ENCODE assay signal across 17 cellular contexts in the genomic region with DNA sequence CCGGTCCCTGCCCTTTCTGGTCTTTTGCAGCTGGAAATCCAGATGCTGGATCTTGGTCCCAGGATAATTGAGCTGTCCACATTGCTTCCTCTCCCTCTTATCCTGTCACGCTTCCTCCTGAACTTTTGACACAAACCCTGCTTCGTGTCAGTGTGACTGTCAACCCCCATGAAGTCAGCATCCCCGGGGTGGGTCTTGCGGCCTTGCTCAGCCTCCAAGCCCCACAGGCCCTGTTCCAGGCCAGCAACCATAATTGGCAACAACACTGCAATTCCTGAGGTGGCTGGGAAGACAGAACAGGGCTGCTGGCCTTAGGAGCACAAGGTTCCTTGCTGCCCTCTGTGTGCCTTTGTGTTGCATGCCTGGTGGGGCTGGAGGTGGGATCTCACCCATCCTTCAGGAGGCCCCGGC.
"Had no signal": no experiment of that assay in that cellular context is flagged by ENCODE, and none has a peak within 500 bp of the region (broad histone marks: within the 10 kb centered on the region; RNA-seq: fewer than 3 reads in every experiment).

No MANE protein-coding gene starts in this region.

- ATAC-seq: activated CD8-positive, alpha-beta T cell treated with anti-CD3 and anti-CD28 coated beads for 36 hours; lower lobe of right lung; naive thymus-derived CD4-positive, alpha-beta T cell; T-cell had no signal

- DNase-seq: activated CD4-positive, alpha-beta T cell treated with anti-CD3 and anti-CD28 coated beads for 4 hours; activated CD8-positive, alpha-beta memory T cell treated with anti-CD3 and anti-CD28 coated beads, Interleukin-2, amount 50 U/mL, for 48 hours; activated CD8-positive, alpha-beta T cell treated with anti-CD3 and anti-CD28 coated beads for 36 hours; activated naive CD4-positive, alpha-beta T cell treated with anti-CD3 and anti-CD28 coated beads for 36 hours; effector CD4-positive, alpha-beta T cell; kidney; lower lobe of right lung; naive thymus-derived CD4-positive, alpha-beta T cell; posterior cingulate gyrus; stimulated activated naive CD4-positive, alpha-beta T cell treated with Interleukin-2 at 50 U/mL for 16 hours; T-cell; T1000; trophoblast cell; WERI-Rb-1 had no signal

- H3K9me3 ChIP-seq: gastrocnemius medialis, lower lobe of right lung, sigmoid colon had no signal

- H3K27ac ChIP-seq: gastrocnemius medialis, lower lobe of right lung, sigmoid colon, WERI-Rb-1 had no signal

- FAIRE-seq: astrocyte, kidney had no signal

- H3K4me3 ChIP-seq: gastrocnemius medialis, lower lobe of right lung, sigmoid colon had no signal

- H3K36me3 ChIP-seq: gastrocnemius medialis, lower lobe of right lung, sigmoid colon, WERI-Rb-1 had no signal
